ENCODE assay signal across 1 cellular context in genomic region chr17:78734841-78735641, GRCh38.
TF ChIP-seq lines count a peak whose summit lies in the region.

No MANE protein-coding gene starts in this region.

TF ChIP-seq in HepG2, 621 proteins besides CTCF, POLR2A, EP300 and RAD21 (continued from another document):
- no peak for TF ChIP-seq ZHX2 (IDR thresholded peaks at IDR 0.05; ENCODE audit: low read depth)
- TF ChIP-seq ZHX2 (CRISPR knock-in tag; IDR thresholded peaks at IDR 0.05; ENCODE audit: borderline replicate concordance), result no peak
- no peak for TF ChIP-seq ATAD3A (CRISPR knock-in tag; IDR thresholded peaks at IDR 0.05)
- no peak for TF ChIP-seq ZBTB7B (CRISPR knock-in tag; IDR thresholded peaks at IDR 0.05)
- no peak for TF ChIP-seq ZNF878 (CRISPR knock-in tag; IDR thresholded peaks at IDR 0.05)
- no peak for TF ChIP-seq ZXDC (CRISPR knock-in tag; IDR thresholded peaks at IDR 0.05)
- TF ChIP-seq ZNF274 (CRISPR knock-in tag; IDR thresholded peaks at IDR 0.05), result 0 out of 2 replicates have a peak, but pooled peaks have one; percentile 15
- peak; percentile 40; the same call in 1 of the 2 replicates for TF ChIP-seq ZNF580 (CRISPR knock-in tag; IDR thresholded peaks at IDR 0.05; ENCODE audit: borderline replicate concordance, low read depth)
- 0 out of 2 replicates have a peak, but pooled peaks have one; percentile 30 for TF ChIP-seq ELF1 (CRISPR knock-in tag; IDR thresholded peaks at IDR 0.05)
